Comparison of ENCODE assay signal across 30 cellular contexts in genomic region chr11:23134627-23135026, GRCh38.
"Had no signal": no experiment of that assay in that cellular context is flagged by ENCODE, and none has a peak within 500 bp of the region (broad histone marks: within the 10 kb centered on the region; RNA-seq: fewer than 3 reads in every experiment).

No MANE protein-coding gene starts in this region.

- H3K36me3 Mint-ChIP-seq: activated CD4-positive, alpha-beta memory T cell treated with anti-CD3 and anti-CD28 coated beads for 36 hours; activated CD8-positive, alpha-beta memory T cell treated with anti-CD3 and anti-CD28 coated beads, Interleukin-2, amount 10 ng/mL, durations not matched to agents 7 days and 5 days; activated naive CD4-positive, alpha-beta T cell treated with anti-CD3 and anti-CD28 coated beads, Interleukin-2, amount 10 ng/mL, durations not matched to agents 7 days and 5 days; activated naive CD8-positive, alpha-beta T cell treated with anti-CD3 and anti-CD28 coated beads, Interleukin-2, amount 10 ng/mL, durations not matched to agents 7 days and 5 days; T-cell had no signal

- H3K4me1 Mint-ChIP-seq: activated B cell treated with CpG ODN at 0.5 μM for 24 hours; activated CD8-positive, alpha-beta memory T cell treated with anti-CD3 and anti-CD28 coated beads, Interleukin-2, amount 10 ng/mL, durations not matched to agents 7 days and 5 days; activated naive CD4-positive, alpha-beta T cell treated with anti-CD3 and anti-CD28 coated beads, Interleukin-2, amount 10 ng/mL, durations not matched to agents 7 days and 5 days; activated naive CD8-positive, alpha-beta T cell treated with anti-CD3 and anti-CD28 coated beads, Interleukin-2, amount 10 ng/mL, durations not matched to agents 7 days and 5 days; central memory CD8-positive, alpha-beta T cell; endodermal cell; T-cell had no signal

- H3K27me3 ChIP-seq: brain microvascular endothelial cell had no signal

- DNase-seq: activated B cell treated with CpG ODN at 0.5 μM for 24 hours; activated CD4-positive, alpha-beta memory T cell treated with anti-CD3 and anti-CD28 coated beads for 36 hours; activated CD4-positive, alpha-beta T cell treated with anti-CD3 and anti-CD28 coated beads for 48 hours; activated CD8-positive, alpha-beta memory T cell treated with anti-CD3 and anti-CD28 coated beads, Interleukin-2, amount 10 ng/mL, durations not matched to agents 7 days and 5 days; activated CD8-positive, alpha-beta memory T cell treated with anti-CD3 and anti-CD28 coated beads, Interleukin-2, amount 50 U/mL, for 4 hours; activated CD8-positive, alpha-beta T cell treated with anti-CD3 and anti-CD28 coated beads, Interleukin-2, amount 10 ng/mL, durations not matched to agents 7 days and 5 days; activated gamma-delta T cell; activated naive CD4-positive, alpha-beta T cell; activated naive CD4-positive, alpha-beta T cell treated with anti-CD3 and anti-CD28 coated beads, Interleukin-2, amount 10 ng/mL, durations not matched to agents 7 days and 5 days; activated naive CD8-positive, alpha-beta T cell treated with anti-CD3 and anti-CD28 coated beads, Interleukin-2, amount 10 ng/mL, durations not matched to agents 7 days and 5 days; activated T-cell treated with anti-CD3 and anti-CD28 coated beads, Interleukin-2, amount 50 U/mL, for 1 hour; activated T-cell treated with anti-CD3 and anti-CD28 coated beads, Interleukin-2, amount 50 U/mL, for 48 hours; brain microvascular endothelial cell; dorsolateral prefrontal cortex; effector memory CD4-positive, alpha-beta T cell; endodermal cell; foreskin fibroblast; SW 1271; T-cell; T-helper 9 cell; WERI-Rb-1 had no signal

- H3K4me3 ChIP-seq: coronary artery, dorsolateral prefrontal cortex had no signal

- H3K27ac ChIP-seq: brain microvascular endothelial cell, coronary artery, dorsolateral prefrontal cortex, WERI-Rb-1 had no signal

- ATAC-seq: activated CD4-positive, CD25-positive, alpha-beta regulatory T cell treated with anti-CD3 and anti-CD28 coated beads, Interleukin-2, amount 50 U/mL, for 24 hours; activated CD8-positive, alpha-beta memory T cell treated with anti-CD3 and anti-CD28 coated beads, Interleukin-2, amount 10 ng/mL, durations not matched to agents 7 days and 5 days; activated CD8-positive, alpha-beta T cell treated with anti-CD3 and anti-CD28 coated beads, Interleukin-2, amount 10 ng/mL, durations not matched to agents 7 days and 5 days; activated naive CD4-positive, alpha-beta T cell treated with anti-CD3 and anti-CD28 coated beads, Interleukin-2, amount 50 U/mL, for 72 hours; esophagus mucosa; T-cell had no signal

- H3K4me3 Mint-ChIP-seq: activated B cell treated with CpG ODN at 0.5 μM for 24 hours; activated CD4-positive, alpha-beta memory T cell treated with anti-CD3 and anti-CD28 coated beads for 36 hours; activated CD8-positive, alpha-beta memory T cell treated with anti-CD3 and anti-CD28 coated beads, Interleukin-2, amount 10 ng/mL, durations not matched to agents 7 days and 5 days; activated CD8-positive, alpha-beta T cell treated with anti-CD3 and anti-CD28 coated beads, Interleukin-2, amount 10 ng/mL, durations not matched to agents 7 days and 5 days; activated naive CD4-positive, alpha-beta T cell treated with anti-CD3 and anti-CD28 coated beads, Interleukin-2, amount 10 ng/mL, durations not matched to agents 7 days and 5 days; activated naive CD8-positive, alpha-beta T cell treated with anti-CD3 and anti-CD28 coated beads, Interleukin-2, amount 10 ng/mL, durations not matched to agents 7 days and 5 days; activated T-helper 1 cell treated with anti-CD3 and anti-CD28 coated beads, Interleukin-12 subunit alpha, Interleukin-12 subunit beta, Interleukin-2, Interleukin-4 antibody, amounts not matched to agents 30 ng/mL and 10 ng/mL and 1 ng/mL, durations not matched to agents 14 hours and 24 hours and 36 hours; central memory CD8-positive, alpha-beta T cell; dendritic cell treated with granulocyte-macrophage colony-stimulating factor and Interleukin-4, amounts not matched to agents 40 ng/mL and 50 ng/mL, for 4 days; endodermal cell; T-cell; T-helper 1 cell treated with Interleukin-12 subunit alpha and Interleukin-12 subunit beta and Interleukin-4 antibody, amounts not matched to agents 30 μg/mL and 1 μg/mL, for 36 hours had no signal

- H3K27me3 Mint-ChIP-seq: activated B cell treated with CpG ODN at 0.5 μM for 24 hours; activated CD4-positive, alpha-beta memory T cell treated with anti-CD3 and anti-CD28 coated beads for 36 hours; activated CD8-positive, alpha-beta memory T cell treated with anti-CD3 and anti-CD28 coated beads, Interleukin-2, amount 10 ng/mL, durations not matched to agents 7 days and 5 days; activated naive CD4-positive, alpha-beta T cell treated with anti-CD3 and anti-CD28 coated beads, Interleukin-2, amount 10 ng/mL, durations not matched to agents 7 days and 5 days; activated naive CD8-positive, alpha-beta T cell treated with anti-CD3 and anti-CD28 coated beads, Interleukin-2, amount 10 ng/mL, durations not matched to agents 7 days and 5 days; central memory CD8-positive, alpha-beta T cell; dendritic cell treated with granulocyte-macrophage colony-stimulating factor and Interleukin-4, amounts not matched to agents 40 ng/mL and 50 ng/mL, for 4 days; T-cell had no signal

- H3K27ac Mint-ChIP-seq: activated B cell treated with CpG ODN at 0.5 μM for 24 hours; activated CD4-positive, alpha-beta memory T cell treated with anti-CD3 and anti-CD28 coated beads for 36 hours; activated CD8-positive, alpha-beta memory T cell treated with anti-CD3 and anti-CD28 coated beads, Interleukin-2, amount 10 ng/mL, durations not matched to agents 7 days and 5 days; activated CD8-positive, alpha-beta T cell treated with anti-CD3 and anti-CD28 coated beads, Interleukin-2, amount 10 ng/mL, durations not matched to agents 7 days and 5 days; activated naive CD4-positive, alpha-beta T cell treated with anti-CD3 and anti-CD28 coated beads, Interleukin-2, amount 10 ng/mL, durations not matched to agents 7 days and 5 days; activated naive CD4-positive, alpha-beta T cell treated with anti-CD3 and anti-CD28 coated beads, Interleukin-2, amount 50 U/mL, for 72 hours; activated naive CD8-positive, alpha-beta T cell treated with anti-CD3 and anti-CD28 coated beads, Interleukin-2, amount 10 ng/mL, durations not matched to agents 7 days and 5 days; activated T-helper 1 cell treated with anti-CD3 and anti-CD28 coated beads, Interleukin-12 subunit alpha, Interleukin-12 subunit beta, Interleukin-2, Interleukin-4 antibody, amounts not matched to agents 30 ng/mL and 10 ng/mL and 1 ng/mL, durations not matched to agents 14 hours and 24 hours and 36 hours; activated T-helper 2 cell treated with anti-CD3 and anti-CD28 coated beads, Interferon-gamma antibody, Interleukin-2, Interleukin-4, amounts not matched to agents 10 μg/mL and 5 μg/mL and 100 μg/mL, durations not matched to agents 14 hours and 24 hours and 36 hours; dendritic cell treated with granulocyte-macrophage colony-stimulating factor and Interleukin-4, amounts not matched to agents 40 ng/mL and 50 ng/mL, for 4 days; endodermal cell; T-cell; T-helper 1 cell treated with Interleukin-12 subunit alpha and Interleukin-12 subunit beta and Interleukin-4 antibody, amounts not matched to agents 30 μg/mL and 1 μg/mL, for 36 hours had no signal

- H3K9me3 Mint-ChIP-seq: T-helper 1 cell treated with Interleukin-12 subunit alpha and Interleukin-12 subunit beta and Interleukin-4 antibody, amounts not matched to agents 30 μg/mL and 1 μg/mL, for 36 hours had no signal

- H3K36me3 ChIP-seq: brain microvascular endothelial cell, WERI-Rb-1 had no signal
